ENCODE assay signal across 1 cellular context in the genomic region with DNA sequence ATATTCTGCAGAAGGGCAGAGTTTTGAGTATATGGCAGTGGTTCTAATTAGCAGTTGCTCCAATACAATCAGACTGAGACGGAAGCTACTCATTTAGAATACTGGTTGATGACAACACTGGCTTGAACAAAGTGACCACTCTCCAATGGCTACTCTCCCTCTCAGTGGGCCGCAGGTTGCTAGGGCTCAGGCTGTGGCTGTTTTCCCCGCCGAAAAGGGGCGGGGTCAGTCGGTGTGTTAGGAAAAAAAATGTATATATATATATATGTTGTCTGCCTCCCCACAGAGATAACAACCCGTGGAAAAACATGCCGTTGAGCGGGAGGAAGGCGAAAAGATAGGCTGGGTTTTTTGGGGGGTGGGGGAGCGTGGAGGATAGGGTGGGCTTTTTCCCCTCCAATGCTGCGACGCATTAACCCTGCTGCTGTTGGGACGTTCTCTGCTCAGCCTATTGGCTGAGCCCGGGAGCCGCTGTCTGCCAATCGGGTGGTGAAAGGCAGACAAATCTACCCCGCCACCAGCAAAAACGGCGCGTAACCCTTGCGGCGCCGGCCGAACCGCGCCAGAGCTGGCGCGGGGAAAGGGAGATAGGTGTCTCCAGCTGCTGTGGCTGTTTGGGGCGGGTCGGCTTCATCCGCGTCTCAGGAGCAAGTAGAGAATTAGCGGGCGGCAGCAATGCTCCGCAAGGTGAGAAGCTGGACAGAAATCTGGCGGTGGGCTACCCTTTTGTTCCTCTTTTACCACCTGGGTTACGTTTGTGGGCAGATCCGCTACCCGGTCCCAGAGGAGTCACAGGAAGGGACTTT.
TF ChIP-seq lines count a peak whose summit lies in the region.

A gene (plus strand): TSS at position 532 of the 806 bp plus-strand sequence. CDS start 144 bp downstream, at position 676.

TF ChIP-seq in K562, 482 proteins besides CTCF, POLR2A, EP300 and RAD21 (continued from another document):
- TF ChIP-seq, protein P1, sequence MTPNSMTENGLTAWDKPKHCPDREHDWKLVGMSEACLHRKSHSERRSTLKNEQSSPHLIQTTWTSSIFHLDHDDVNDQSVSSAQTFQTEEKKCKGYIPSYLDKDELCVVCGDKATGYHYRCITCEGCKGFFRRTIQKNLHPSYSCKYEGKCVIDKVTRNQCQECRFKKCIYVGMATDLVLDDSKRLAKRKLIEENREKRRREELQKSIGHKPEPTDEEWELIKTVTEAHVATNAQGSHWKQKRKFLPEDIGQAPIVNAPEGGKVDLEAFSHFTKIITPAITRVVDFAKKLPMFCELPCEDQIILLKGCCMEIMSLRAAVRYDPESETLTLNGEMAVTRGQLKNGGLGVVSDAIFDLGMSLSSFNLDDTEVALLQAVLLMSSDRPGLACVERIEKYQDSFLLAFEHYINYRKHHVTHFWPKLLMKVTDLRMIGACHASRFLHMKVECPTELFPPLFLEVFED (CRISPR knock-in tag; conservative IDR thresholded peaks at IDR 0.05): no peak
- TF ChIP-seq SIX5 (IDR thresholded peaks at IDR 0.05; ENCODE audit: borderline replicate concordance in 1 of 2, insufficient read depth in 1 of 2, low read depth in 1 of 2, low read length in 2 of 2) (no peak), MXI1 (IDR thresholded peaks at IDR 0.05; ENCODE audit: low read depth, low read length) (no peak), STAT5B (CRISPR knock-in tag; IDR thresholded peaks at IDR 0.05) (no peak), HOXB6 (CRISPR knock-in tag; IDR thresholded peaks at IDR 0.05; ENCODE audit: borderline replicate concordance) (no peak), ZNF75A (CRISPR knock-in tag; IDR thresholded peaks at IDR 0.05) (no peak), ZNF24 (IDR thresholded peaks at IDR 0.05) (no peak)
- TF ChIP-seq, protein P2, sequence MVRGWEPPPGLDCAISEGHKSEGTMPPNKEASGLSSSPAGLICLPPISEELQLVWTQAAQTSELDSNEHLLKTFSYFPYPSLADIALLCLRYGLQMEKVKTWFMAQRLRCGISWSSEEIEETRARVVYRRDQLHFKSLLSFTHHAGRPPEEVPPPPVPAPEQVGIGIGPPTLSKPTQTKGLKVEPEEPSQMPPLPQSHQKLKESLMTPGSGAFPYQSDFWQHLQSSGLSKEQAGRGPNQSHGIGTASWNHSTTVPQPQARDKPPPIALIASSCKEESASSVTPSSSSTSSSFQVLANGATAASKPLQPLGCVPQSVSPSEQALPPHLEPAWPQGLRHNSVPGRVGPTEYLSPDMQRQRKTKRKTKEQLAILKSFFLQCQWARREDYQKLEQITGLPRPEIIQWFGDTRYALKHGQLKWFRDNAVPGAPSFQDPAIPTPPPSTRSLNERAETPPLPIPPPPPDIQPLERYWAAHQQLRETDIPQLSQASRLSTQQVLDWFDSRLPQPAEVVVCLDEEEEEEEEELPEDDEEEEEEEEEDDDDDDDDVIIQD (CRISPR knock-in tag; IDR thresholded peaks at IDR 0.05): no peak
- TF ChIP-seq, protein P3, sequence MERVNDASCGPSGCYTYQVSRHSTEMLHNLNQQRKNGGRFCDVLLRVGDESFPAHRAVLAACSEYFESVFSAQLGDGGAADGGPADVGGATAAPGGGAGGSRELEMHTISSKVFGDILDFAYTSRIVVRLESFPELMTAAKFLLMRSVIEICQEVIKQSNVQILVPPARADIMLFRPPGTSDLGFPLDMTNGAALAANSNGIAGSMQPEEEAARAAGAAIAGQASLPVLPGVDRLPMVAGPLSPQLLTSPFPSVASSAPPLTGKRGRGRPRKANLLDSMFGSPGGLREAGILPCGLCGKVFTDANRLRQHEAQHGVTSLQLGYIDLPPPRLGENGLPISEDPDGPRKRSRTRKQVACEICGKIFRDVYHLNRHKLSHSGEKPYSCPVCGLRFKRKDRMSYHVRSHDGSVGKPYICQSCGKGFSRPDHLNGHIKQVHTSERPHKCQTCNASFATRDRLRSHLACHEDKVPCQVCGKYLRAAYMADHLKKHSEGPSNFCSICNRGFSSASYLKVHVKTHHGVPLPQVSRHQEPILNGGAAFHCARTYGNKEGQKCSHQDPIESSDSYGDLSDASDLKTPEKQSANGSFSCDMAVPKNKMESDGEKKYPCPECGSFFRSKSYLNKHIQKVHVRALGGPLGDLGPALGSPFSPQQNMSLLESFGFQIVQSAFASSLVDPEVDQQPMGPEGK (CRISPR knock-in tag; IDR thresholded peaks at IDR 0.05; ENCODE audit: borderline replicate concordance): no peak
- TF ChIP-seq, protein P4, sequence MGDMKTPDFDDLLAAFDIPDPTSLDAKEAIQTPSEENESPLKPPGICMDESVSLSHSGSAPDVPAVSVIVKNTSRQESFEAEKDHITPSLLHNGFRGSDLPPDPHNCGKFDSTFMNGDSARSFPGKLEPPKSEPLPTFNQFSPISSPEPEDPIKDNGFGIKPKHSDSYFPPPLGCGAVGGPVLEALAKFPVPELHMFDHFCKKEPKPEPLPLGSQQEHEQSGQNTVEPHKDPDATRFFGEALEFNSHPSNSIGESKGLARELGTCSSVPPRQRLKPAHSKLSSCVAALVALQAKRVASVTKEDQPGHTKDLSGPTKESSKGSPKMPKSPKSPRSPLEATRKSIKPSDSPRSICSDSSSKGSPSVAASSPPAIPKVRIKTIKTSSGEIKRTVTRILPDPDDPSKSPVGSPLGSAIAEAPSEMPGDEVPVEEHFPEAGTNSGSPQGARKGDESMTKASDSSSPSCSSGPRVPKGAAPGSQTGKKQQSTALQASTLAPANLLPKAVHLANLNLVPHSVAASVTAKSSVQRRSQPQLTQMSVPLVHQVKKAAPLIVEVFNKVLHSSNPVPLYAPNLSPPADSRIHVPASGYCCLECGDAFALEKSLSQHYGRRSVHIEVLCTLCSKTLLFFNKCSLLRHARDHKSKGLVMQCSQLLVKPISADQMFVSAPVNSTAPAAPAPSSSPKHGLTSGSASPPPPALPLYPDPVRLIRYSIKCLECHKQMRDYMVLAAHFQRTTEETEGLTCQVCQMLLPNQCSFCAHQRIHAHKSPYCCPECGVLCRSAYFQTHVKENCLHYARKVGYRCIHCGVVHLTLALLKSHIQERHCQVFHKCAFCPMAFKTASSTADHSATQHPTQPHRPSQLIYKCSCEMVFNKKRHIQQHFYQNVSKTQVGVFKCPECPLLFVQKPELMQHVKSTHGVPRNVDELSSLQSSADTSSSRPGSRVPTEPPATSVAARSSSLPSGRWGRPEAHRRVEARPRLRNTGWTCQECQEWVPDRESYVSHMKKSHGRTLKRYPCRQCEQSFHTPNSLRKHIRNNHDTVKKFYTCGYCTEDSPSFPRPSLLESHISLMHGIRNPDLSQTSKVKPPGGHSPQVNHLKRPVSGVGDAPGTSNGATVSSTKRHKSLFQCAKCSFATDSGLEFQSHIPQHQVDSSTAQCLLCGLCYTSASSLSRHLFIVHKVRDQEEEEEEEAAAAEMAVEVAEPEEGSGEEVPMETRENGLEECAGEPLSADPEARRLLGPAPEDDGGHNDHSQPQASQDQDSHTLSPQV (IDR thresholded peaks at IDR 0.05): no peak
- TF ChIP-seq, protein P5, sequence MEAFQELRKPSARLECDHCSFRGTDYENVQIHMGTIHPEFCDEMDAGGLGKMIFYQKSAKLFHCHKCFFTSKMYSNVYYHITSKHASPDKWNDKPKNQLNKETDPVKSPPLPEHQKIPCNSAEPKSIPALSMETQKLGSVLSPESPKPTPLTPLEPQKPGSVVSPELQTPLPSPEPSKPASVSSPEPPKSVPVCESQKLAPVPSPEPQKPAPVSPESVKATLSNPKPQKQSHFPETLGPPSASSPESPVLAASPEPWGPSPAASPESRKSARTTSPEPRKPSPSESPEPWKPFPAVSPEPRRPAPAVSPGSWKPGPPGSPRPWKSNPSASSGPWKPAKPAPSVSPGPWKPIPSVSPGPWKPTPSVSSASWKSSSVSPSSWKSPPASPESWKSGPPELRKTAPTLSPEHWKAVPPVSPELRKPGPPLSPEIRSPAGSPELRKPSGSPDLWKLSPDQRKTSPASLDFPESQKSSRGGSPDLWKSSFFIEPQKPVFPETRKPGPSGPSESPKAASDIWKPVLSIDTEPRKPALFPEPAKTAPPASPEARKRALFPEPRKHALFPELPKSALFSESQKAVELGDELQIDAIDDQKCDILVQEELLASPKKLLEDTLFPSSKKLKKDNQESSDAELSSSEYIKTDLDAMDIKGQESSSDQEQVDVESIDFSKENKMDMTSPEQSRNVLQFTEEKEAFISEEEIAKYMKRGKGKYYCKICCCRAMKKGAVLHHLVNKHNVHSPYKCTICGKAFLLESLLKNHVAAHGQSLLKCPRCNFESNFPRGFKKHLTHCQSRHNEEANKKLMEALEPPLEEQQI (IDR thresholded peaks at IDR 0.05): no peak
TF ChIP-seq in K562: peak in this region for 0.
